3 cellular contexts compared by ENCODE assay signal in genomic region chr12:113439301-113439597, GRCh38.
A peak's percentile ranks its signal among the peaks of the same experiment; 100 is the strongest.
TF ChIP-seq lines count a peak whose summit lies in the region.

No MANE protein-coding gene starts in this region.

TF ChIP-seq in HCT116, 20 proteins besides CTCF, POLR2A, EP300 and RAD21:
- no peak for TF ChIP-seq YY1 (IDR thresholded peaks at IDR 0.05; ENCODE audit: extremely low read depth, insufficient replicate concordance, low read depth, low read length)
- no peak for TF ChIP-seq TCF7L2 (IDR thresholded peaks at IDR 0.05; ENCODE audit: borderline replicate concordance, extremely low read depth, insufficient read depth, insufficient read length)
- TF ChIP-seq, protein P1, sequence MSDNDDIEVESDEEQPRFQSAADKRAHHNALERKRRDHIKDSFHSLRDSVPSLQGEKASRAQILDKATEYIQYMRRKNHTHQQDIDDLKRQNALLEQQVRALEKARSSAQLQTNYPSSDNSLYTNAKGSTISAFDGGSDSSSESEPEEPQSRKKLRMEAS (IDR thresholded peaks at IDR 0.05) = no peak
- no peak for TF ChIP-seq CBX3 (IDR thresholded peaks at IDR 0.05; ENCODE audit: low read depth)
- TF ChIP-seq CEBPB (IDR thresholded peaks at IDR 0.05; ENCODE audit: low read depth) = no peak
- no peak for TF ChIP-seq POLR2AphosphoS5 (IDR thresholded peaks at IDR 0.05; ENCODE audit: low read depth, low read length)
- no peak for TF ChIP-seq ZBTB33 (IDR thresholded peaks at IDR 0.05; ENCODE audit: extremely low read depth, insufficient replicate concordance, low read length)
- TF ChIP-seq EZH2phosphoT487 (IDR thresholded peaks at IDR 0.05; ENCODE audit: borderline replicate concordance) = no peak
- TF ChIP-seq JUND (IDR thresholded peaks at IDR 0.05) = no peak
- TF ChIP-seq ZFX (IDR thresholded peaks at IDR 0.05) = no peak
- no peak for TF ChIP-seq EGR1 (IDR thresholded peaks at IDR 0.05; ENCODE audit: low read depth)
- no peak for TF ChIP-seq SP1 (IDR thresholded peaks at IDR 0.05; ENCODE audit: low read depth)
- no peak for TF ChIP-seq SIN3A (IDR thresholded peaks at IDR 0.05; ENCODE audit: low read depth)
- no peak for TF ChIP-seq SRF (IDR thresholded peaks at IDR 0.05; ENCODE audit: low read depth)

TF ChIP-seq in HEK293, 187 proteins besides CTCF, POLR2A, EP300 and RAD21:
- TF ChIP-seq ZNF114 (tag by site-specific recombination; IDR thresholded peaks at IDR 0.05) (no peak), ZBTB17 (tag by site-specific recombination; IDR thresholded peaks at IDR 0.05) (peak; percentile 96), ZNF792 (tag by site-specific recombination; IDR thresholded peaks at IDR 0.05) (no peak)

TF ChIP-seq in H1, 55 proteins besides CTCF, POLR2A, EP300 and RAD21:
- TF ChIP-seq SRF (IDR thresholded peaks at IDR 0.05; ENCODE audit: low read depth, low read length) (no peak), RNF2 (IDR thresholded peaks at IDR 0.05; ENCODE audit: borderline replicate concordance, low read depth, low read length, missing control alignments, poor library complexity, severe bottlenecking) (no peak), TEAD4 (IDR thresholded peaks at IDR 0.05; ENCODE audit: low read depth, low read length) (no peak), TAF7 (optimal IDR thresholded peaks at IDR 0.05; ENCODE audit: borderline replicate concordance, low read depth, low read length) (no peak), JUND (IDR thresholded peaks at IDR 0.05; ENCODE audit: low read length) (no peak), SAP30 (IDR thresholded peaks at IDR 0.05; ENCODE audit: insufficient read depth, insufficient replicate concordance, low read length) (no peak), SUZ12 (IDR thresholded peaks at IDR 0.05; ENCODE audit: low read length) (no peak), TBP (IDR thresholded peaks at IDR 0.05; ENCODE audit: low read depth, low read length) (no peak), BRCA1 (IDR thresholded peaks at IDR 0.05; ENCODE audit: low read depth, low read length) (no peak), EGR1 (IDR thresholded peaks at IDR 0.05; ENCODE audit: borderline replicate concordance, low read depth, low read length) (no peak)
- TF ChIP-seq, protein P2, sequence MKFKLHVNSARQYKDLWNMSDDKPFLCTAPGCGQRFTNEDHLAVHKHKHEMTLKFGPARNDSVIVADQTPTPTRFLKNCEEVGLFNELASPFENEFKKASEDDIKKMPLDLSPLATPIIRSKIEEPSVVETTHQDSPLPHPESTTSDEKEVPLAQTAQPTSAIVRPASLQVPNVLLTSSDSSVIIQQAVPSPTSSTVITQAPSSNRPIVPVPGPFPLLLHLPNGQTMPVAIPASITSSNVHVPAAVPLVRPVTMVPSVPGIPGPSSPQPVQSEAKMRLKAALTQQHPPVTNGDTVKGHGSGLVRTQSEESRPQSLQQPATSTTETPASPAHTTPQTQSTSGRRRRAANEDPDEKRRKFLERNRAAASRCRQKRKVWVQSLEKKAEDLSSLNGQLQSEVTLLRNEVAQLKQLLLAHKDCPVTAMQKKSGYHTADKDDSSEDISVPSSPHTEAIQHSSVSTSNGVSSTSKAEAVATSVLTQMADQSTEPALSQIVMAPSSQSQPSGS (IDR thresholded peaks at IDR 0.05; ENCODE audit: low read length) = no peak
- TF ChIP-seq, protein P3, sequence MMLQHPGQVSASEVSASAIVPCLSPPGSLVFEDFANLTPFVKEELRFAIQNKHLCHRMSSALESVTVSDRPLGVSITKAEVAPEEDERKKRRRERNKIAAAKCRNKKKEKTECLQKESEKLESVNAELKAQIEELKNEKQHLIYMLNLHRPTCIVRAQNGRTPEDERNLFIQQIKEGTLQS (IDR thresholded peaks at IDR 0.05; ENCODE audit: insufficient read depth, low read depth, low read length) = no peak
TF ChIP-seq in H1: peak in this region for 0.
